ENCODE assay signal across 8 cellular contexts in genomic region chr5:88729476-88730182, GRCh38.
DNase-seq lines count a peak whose midpoint lies in the region; ATAC-seq, FAIRE-seq and TF ChIP-seq lines count a peak whose summit lies in the region.

No MANE protein-coding gene starts in this region.

- H3K36me3 ChIP-seq in esophagus muscularis mucosa: peaks cover 0 to 49% (median 24%) of the 10 kb centered on the region in 4 donors

- no peaks in the 10 kb centered on the region for H3K27me3 ChIP-seq in esophagus muscularis mucosa

- H3K27ac Mint-ChIP-seq in nephron progenitor cell: no peak overlapping the region

- DNase-seq in HTR-8/SVneo (ENCODE audit: insufficient read length, low spot score) (peak; percentile 41), NOMO-1 treated with dmso at 0.1 percent for 144 hours (lab: John Stamatoyannopoulos, UW; ENCODE audit: unreplicated experiment) (peak; percentile 36), esophagus muscularis mucosa (ENCODE audit: extremely low spot score) (no peak), nephron progenitor cell (peak; percentile 60), superior temporal gyrus (ENCODE audit: extremely low spot score) (peak; percentile 97)
- DNase-seq in activated CD8-positive, alpha-beta memory T cell treated with anti-CD3 and anti-CD28 coated beads, Interleukin-2, amount 50 U/mL, for 4 hours: peak; percentile 48

- no peak overlapping the region for H3K4me3 Mint-ChIP-seq in nephron progenitor cell

- peak; percentile 34 for ATAC-seq in GM19395 (IDR thresholded peaks at IDR 0.05; ENCODE audit: unreplicated experiment)

- FAIRE-seq in HTR-8/SVneo (lab: Jason Lieb, UNC): no peak

- no peak overlapping the region for H3K27ac ChIP-seq in C4-2B
- peak overlapping the region in 1 of 4 donors; percentile 28 for H3K27ac ChIP-seq in esophagus muscularis mucosa (replicated peaks in 1 of 4)

- H3K36me3 Mint-ChIP-seq in nephron progenitor cell (ENCODE audit: low read depth): no peaks in the 10 kb centered on the region

- no peaks in the 10 kb centered on the region for H3K27me3 Mint-ChIP-seq in nephron progenitor cell (ENCODE audit: low read depth, poor library complexity)

- peak; percentile 86 for TF ChIP-seq CTCF in C4-2B (conservative IDR thresholded peaks at IDR 0.05)
- TF ChIP-seq CTCF in esophagus muscularis mucosa (IDR thresholded peaks at IDR 0.05): peak; percentile 69 to 83 (median 82)
- peak; percentile 85 for TF ChIP-seq CTCF in nephron progenitor cell (IDR thresholded peaks at IDR 0.05)

- no peaks in the 10 kb centered on the region for H3K9me3 Mint-ChIP-seq in nephron progenitor cell

- WGBS in esophagus muscularis mucosa: 4% methylated on average over 1 of the region's 1 CpG

- peaks cover 0 to 17% (median 8%) of the 10 kb centered on the region in 4 donors for H3K4me1 ChIP-seq in esophagus muscularis mucosa

- peaks cover 5% of the 10 kb centered on the region for H3K4me1 Mint-ChIP-seq in nephron progenitor cell

- TF ChIP-seq EP300 in esophagus muscularis mucosa (IDR thresholded peaks at IDR 0.05): no peak

- intact Hi-C loops in esophagus muscularis mucosa (cut with DNase I): loop anchor here (5.0 to 10.0 kb wide), 3 partner anchors 153 to 1538 kb away; partner anchors contain the start of gene MEF2C

- H3K9me3 ChIP-seq in esophagus muscularis mucosa: no peaks in the 10 kb centered on the region

- no peak for TF ChIP-seq POLR2A in esophagus muscularis mucosa (IDR thresholded peaks at IDR 0.05; ENCODE audit: low read depth)

- H3K4me3 ChIP-seq in esophagus muscularis mucosa: no peak overlapping the region
